Comparison of ENCODE assay signal across 35 cellular contexts in the genomic region with DNA sequence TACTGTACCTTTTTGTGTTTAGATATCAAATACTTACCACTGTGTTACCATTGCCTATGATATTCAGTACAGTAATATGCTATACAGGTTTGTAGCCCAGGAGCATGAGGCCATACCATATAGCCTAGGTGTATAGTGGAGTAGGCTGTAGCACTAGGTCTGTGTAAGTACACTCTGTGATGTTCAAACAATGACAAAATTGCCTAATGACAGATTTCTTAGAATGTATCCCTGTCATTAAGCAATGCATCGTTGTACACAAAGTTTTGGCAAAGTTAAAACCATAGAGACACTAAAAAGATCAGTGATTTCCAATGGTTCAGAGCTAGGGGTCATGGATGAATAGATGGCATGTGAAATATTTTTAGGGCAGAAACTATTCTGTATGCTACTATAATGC.
"Had no signal": no experiment of that assay in that cellular context is flagged by ENCODE, and none has a peak within 500 bp of the region (broad histone marks: within the 10 kb centered on the region; RNA-seq: fewer than 3 reads in every experiment).

No MANE protein-coding gene starts in this region.

- H3K4me3 ChIP-seq: MG63 had no signal

- H3K27me3 ChIP-seq: MG63 had no signal

- H3K27ac ChIP-seq: KMS-11 had no signal

- H3K9ac ChIP-seq: KMS-11 had no signal

- H3K9me3 ChIP-seq: MG63 had no signal

- DNase-seq: Karpas-422, Kasumi-1, KG1, MG63, MM.1S, MV-4-11, NCI-H1048, NCI-H1092, NCI-H1092 treated with DMSO at 0.1 percent for 48 hours, NCI-H1105, NCI-H1105 treated with DMSO at 0.1 percent for 48 hours, NCI-H1417, NCI-H1417 treated with DMSO at 0.1 percent for 48 hours, NCI-H1436, NCI-H1436 treated with DMSO at 0.1 percent for 48 hours, NCI-H146, NCI-H1694, NCI-H1694 treated with DMSO at 0.1 percent for 48 hours, NCI-H187, NCI-H187 treated with DMSO at 0.1 percent for 48 hours, NCI-H1930, NCI-H2029, NCI-H2029 treated with DMSO at 0.1 percent for 48 hours, NCI-H2081, NCI-H2081 treated with DMSO at 0.1 percent for 48 hours, NCI-H2107, NCI-H2171, NCI-H2171 treated with DMSO at 0.1 percent for 48 hours, NCI-H2227 treated with DMSO at 0.1 percent for 48 hours, NCI-H226, NCI-H345, NCI-H446, NCI-H446 treated with DMSO at 0.1 percent for 48 hours, NCI-H510A had no signal

- H3K36me3 ChIP-seq: MG63 had no signal

- H3K4me2 ChIP-seq: KMS-11 had no signal
